Comparison of ENCODE assay signal across 1 cellular context in the genomic region with DNA sequence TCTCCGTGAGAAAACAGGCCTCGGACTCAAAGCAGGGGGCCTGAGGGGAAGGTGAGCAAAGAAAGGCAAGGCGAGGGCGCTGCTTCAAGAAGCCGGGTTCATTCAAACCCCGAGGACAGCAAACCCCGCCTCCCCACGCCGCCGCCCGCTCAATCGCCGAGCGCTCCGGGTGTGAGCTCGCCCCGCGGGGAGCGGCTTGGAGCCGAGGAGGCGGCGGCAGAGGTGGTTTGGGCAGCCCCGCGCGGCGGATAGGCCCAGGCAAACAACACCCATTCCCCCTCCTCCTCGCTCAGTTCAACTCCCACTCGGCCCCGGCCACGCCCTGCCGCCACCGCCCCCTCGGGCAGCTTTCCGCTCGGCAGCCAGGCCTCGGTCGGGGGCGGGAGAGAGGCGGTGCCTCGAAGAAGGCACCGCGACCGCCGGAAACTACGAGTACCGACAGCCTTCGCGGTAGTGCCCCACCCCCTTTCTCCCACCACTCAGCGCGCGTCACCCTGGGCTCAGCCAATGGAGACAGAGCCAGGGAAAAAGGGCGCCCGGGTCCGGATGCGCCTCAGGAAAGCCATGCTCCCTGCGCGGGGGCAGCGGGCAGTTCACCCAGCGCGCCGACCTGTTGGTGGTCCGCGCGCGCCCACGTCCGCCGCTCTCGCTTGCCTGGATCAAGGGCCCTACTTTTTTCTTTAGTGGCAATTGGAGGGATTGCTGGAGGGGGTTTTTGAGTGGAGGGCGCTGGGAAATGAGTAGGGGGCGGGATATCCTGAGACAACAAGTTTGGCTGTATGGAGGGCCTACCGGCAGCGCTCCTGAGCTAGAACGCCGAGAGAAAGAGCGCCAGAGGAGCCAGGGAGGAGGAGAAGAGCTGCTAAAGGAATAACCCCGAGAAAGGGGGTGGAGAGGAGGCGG.
TF ChIP-seq lines count a peak whose summit lies in the region.

No MANE protein-coding gene starts in this region.

TF ChIP-seq in K562, 482 proteins besides CTCF, POLR2A, EP300 and RAD21 (continued from another document and continues in another):
- TF ChIP-seq, protein P1, sequence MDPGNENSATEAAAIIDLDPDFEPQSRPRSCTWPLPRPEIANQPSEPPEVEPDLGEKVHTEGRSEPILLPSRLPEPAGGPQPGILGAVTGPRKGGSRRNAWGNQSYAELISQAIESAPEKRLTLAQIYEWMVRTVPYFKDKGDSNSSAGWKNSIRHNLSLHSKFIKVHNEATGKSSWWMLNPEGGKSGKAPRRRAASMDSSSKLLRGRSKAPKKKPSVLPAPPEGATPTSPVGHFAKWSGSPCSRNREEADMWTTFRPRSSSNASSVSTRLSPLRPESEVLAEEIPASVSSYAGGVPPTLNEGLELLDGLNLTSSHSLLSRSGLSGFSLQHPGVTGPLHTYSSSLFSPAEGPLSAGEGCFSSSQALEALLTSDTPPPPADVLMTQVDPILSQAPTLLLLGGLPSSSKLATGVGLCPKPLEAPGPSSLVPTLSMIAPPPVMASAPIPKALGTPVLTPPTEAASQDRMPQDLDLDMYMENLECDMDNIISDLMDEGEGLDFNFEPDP (CRISPR knock-in tag; IDR thresholded peaks at IDR 0.05): no peak
- TF ChIP-seq, protein P2, sequence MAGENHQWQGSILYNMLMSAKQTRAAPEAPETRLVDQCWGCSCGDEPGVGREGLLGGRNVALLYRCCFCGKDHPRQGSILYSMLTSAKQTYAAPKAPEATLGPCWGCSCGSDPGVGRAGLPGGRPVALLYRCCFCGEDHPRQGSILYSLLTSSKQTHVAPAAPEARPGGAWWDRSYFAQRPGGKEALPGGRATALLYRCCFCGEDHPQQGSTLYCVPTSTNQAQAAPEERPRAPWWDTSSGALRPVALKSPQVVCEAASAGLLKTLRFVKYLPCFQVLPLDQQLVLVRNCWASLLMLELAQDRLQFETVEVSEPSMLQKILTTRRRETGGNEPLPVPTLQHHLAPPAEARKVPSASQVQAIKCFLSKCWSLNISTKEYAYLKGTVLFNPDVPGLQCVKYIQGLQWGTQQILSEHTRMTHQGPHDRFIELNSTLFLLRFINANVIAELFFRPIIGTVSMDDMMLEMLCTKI (IDR thresholded peaks at IDR 0.05; ENCODE audit: partially characterized antibody): no peak
- TF ChIP-seq ZNF561 (CRISPR knock-in tag; conservative IDR thresholded peaks at IDR 0.05) (no peak), ZNF121 (CRISPR knock-in tag; conservative IDR thresholded peaks at IDR 0.05) (no peak), CSDE1 (IDR thresholded peaks at IDR 0.05) (no peak), ZNF551 (CRISPR knock-in tag; IDR thresholded peaks at IDR 0.05) (no peak), ZSCAN32 (CRISPR knock-in tag; IDR thresholded peaks at IDR 0.05) (no peak), ATF1 (CRISPR knock-in tag; IDR thresholded peaks at IDR 0.05) (no peak; the same call in 1 of the 2 replicates), ATF1 (tag; IDR thresholded peaks at IDR 0.05) (peak; percentile 94), WHSC1 (IDR thresholded peaks at IDR 0.05; ENCODE audit: low read length) (no peak), SNIP1 (IDR thresholded peaks at IDR 0.05; ENCODE audit: low read depth) (no peak), ATF7 (IDR thresholded peaks at IDR 0.05) (peak; percentile 61; the same call in 1 of the 2 replicates), ZNF134 (CRISPR knock-in tag; conservative IDR thresholded peaks at IDR 0.05) (no peak), NBN (IDR thresholded peaks at IDR 0.05; ENCODE audit: low read depth) (no peak), MAZ (CRISPR knock-in tag; conservative IDR thresholded peaks at IDR 0.05 in 1 of 2, IDR thresholded peaks at IDR 0.05 in 1 of 2) (peak in 1 of 2 experiments; percentile 44; a peak in 3 of 4 replicates), RBM17 (IDR thresholded peaks at IDR 0.05; ENCODE audit: borderline replicate concordance, low read depth, low read length) (no peak), ZBED1 (IDR thresholded peaks at IDR 0.05) (no peak), CHD2 (IDR thresholded peaks at IDR 0.05; ENCODE audit: low read depth, low read length) (no peak; the same call in 1 of the 2 replicates), ZBTB7A (IDR thresholded peaks at IDR 0.05; ENCODE audit: borderline replicate concordance, control insufficient read depth, low read depth, low read length) (peak; percentile 46; the same call in 1 of the 2 replicates), GATAD2A (IDR thresholded peaks at IDR 0.05) (no peak), MEIS2 (IDR thresholded peaks at IDR 0.05; ENCODE audit: partially characterized antibody) (no peak), KDM2B (CRISPR knock-in tag; IDR thresholded peaks at IDR 0.05) (no peak), COPS2 (conservative IDR thresholded peaks at IDR 0.05) (no peak), NCOA1 (IDR thresholded peaks at IDR 0.05; ENCODE audit: low read depth) (no peak), CBX2 (IDR thresholded peaks at IDR 0.05; ENCODE audit: insufficient read depth, low read length, poor library complexity, severe bottlenecking) (no peak), KLF16 (IDR thresholded peaks at IDR 0.05) (0 out of 2 replicates have a peak, but pooled peaks have one; percentile 10), CHD4 (IDR thresholded peaks at IDR 0.05; ENCODE audit: insufficient read depth, insufficient replicate concordance, low read depth, low read length, poor library complexity, severe bottlenecking) (no peak), TEAD1 (CRISPR knock-in tag; IDR thresholded peaks at IDR 0.05) (peak in 1 of 2 experiments; percentile 34; a peak in 1 of 4 replicates), HDAC1 (IDR thresholded peaks at IDR 0.05) (peak; percentile 20 to 95; a peak in 2 of 4 replicates), SMARCC2 (IDR thresholded peaks at IDR 0.05; ENCODE audit: low read depth) (no peak), ZNF316 (IDR thresholded peaks at IDR 0.05) (no peak), ZNF384 (IDR thresholded peaks at IDR 0.05; ENCODE audit: low read depth, low read length) (no peak), PURB (CRISPR knock-in tag; IDR thresholded peaks at IDR 0.05; ENCODE audit: low read depth) (no peak), ZNF24 (IDR thresholded peaks at IDR 0.05) (no peak), HCFC1 (IDR thresholded peaks at IDR 0.05; ENCODE audit: low read depth, low read length) (peak; percentile 94), EWSR1 (IDR thresholded peaks at IDR 0.05; ENCODE audit: borderline replicate concordance, low read depth, partially characterized antibody) (no peak), ZNF445 (CRISPR knock-in tag; IDR thresholded peaks at IDR 0.05; ENCODE audit: low read depth) (no peak), GTF2A2 (tag; IDR thresholded peaks at IDR 0.05) (no peak), ZNF354B (CRISPR knock-in tag; IDR thresholded peaks at IDR 0.05) (no peak), KDM5B (IDR thresholded peaks at IDR 0.05; ENCODE audit: insufficient replicate concordance, low read depth, low read length) (peak; percentile 86), PRPF4 (IDR thresholded peaks at IDR 0.05; ENCODE audit: insufficient read depth, low read depth, low read length, poor library complexity, severe bottlenecking) (peak; percentile 29), TRIM28 (IDR thresholded peaks at IDR 0.05) (no peak)
- TF ChIP-seq, protein P3, sequence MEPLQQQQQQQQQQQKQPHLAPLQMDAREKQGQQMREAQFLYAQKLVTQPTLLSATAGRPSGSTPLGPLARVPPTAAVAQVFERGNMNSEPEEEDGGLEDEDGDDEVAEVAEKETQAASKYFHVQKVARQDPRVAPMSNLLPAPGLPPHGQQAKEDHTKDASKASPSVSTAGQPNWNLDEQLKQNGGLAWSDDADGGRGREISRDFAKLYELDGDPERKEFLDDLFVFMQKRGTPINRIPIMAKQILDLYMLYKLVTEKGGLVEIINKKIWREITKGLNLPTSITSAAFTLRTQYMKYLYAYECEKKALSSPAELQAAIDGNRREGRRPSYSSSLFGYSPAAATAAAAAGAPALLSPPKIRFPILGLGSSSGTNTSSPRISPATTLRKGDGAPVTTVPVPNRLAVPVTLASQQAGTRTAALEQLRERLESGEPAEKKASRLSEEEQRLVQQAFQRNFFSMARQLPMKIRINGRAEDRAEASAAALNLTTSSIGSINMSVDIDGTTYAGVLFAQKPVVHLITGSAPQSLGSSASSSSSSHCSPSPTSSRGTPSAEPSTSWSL (CRISPR knock-in tag; IDR thresholded peaks at IDR 0.05; ENCODE audit: borderline replicate concordance): no peak
- TF ChIP-seq, protein P4, sequence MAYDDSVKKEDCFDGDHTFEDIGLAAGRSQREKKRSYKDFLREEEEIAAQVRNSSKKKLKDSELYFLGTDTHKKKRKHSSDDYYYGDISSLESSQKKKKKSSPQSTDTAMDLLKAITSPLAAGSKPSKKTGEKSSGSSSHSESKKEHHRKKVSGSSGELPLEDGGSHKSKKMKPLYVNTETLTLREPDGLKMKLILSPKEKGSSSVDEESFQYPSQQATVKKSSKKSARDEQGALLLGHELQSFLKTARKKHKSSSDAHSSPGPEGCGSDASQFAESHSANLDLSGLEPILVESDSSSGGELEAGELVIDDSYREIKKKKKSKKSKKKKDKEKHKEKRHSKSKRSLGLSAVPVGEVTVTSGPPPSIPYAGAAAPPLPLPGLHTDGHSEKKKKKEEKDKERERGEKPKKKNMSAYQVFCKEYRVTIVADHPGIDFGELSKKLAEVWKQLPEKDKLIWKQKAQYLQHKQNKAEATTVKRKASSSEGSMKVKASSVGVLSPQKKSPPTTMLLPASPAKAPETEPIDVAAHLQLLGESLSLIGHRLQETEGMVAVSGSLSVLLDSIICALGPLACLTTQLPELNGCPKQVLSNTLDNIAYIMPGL (CRISPR knock-in tag; IDR thresholded peaks at IDR 0.05): no peak
- TF ChIP-seq, protein P5, sequence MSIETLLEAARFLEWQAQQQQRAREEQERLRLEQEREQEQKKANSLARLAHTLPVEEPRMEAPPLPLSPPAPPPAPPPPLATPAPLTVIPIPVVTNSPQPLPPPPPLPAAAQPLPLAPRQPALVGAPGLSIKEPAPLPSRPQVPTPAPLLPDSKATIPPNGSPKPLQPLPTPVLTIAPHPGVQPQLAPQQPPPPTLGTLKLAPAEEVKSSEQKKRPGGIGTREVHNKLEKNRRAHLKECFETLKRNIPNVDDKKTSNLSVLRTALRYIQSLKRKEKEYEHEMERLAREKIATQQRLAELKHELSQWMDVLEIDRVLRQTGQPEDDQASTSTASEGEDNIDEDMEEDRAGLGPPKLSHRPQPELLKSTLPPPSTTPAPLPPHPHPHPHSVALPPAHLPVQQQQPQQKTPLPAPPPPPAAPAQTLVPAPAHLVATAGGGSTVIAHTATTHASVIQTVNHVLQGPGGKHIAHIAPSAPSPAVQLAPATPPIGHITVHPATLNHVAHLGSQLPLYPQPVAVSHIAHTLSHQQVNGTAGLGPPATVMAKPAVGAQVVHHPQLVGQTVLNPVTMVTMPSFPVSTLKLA (conservative IDR thresholded peaks at IDR 0.05): peak; percentile 79 to 91
- TF ChIP-seq, protein P6, sequence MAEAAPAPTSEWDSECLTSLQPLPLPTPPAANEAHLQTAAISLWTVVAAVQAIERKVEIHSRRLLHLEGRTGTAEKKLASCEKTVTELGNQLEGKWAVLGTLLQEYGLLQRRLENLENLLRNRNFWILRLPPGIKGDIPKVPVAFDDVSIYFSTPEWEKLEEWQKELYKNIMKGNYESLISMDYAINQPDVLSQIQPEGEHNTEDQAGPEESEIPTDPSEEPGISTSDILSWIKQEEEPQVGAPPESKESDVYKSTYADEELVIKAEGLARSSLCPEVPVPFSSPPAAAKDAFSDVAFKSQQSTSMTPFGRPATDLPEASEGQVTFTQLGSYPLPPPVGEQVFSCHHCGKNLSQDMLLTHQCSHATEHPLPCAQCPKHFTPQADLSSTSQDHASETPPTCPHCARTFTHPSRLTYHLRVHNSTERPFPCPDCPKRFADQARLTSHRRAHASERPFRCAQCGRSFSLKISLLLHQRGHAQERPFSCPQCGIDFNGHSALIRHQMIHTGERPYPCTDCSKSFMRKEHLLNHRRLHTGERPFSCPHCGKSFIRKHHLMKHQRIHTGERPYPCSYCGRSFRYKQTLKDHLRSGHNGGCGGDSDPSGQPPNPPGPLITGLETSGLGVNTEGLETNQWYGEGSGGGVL (CRISPR knock-in tag; IDR thresholded peaks at IDR 0.05): no peak
- TF ChIP-seq, protein P7, sequence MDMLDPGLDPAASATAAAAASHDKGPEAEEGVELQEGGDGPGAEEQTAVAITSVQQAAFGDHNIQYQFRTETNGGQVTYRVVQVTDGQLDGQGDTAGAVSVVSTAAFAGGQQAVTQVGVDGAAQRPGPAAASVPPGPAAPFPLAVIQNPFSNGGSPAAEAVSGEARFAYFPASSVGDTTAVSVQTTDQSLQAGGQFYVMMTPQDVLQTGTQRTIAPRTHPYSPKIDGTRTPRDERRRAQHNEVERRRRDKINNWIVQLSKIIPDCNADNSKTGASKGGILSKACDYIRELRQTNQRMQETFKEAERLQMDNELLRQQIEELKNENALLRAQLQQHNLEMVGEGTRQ (CRISPR knock-in tag; IDR thresholded peaks at IDR 0.05): no peak
- TF ChIP-seq, protein P8, sequence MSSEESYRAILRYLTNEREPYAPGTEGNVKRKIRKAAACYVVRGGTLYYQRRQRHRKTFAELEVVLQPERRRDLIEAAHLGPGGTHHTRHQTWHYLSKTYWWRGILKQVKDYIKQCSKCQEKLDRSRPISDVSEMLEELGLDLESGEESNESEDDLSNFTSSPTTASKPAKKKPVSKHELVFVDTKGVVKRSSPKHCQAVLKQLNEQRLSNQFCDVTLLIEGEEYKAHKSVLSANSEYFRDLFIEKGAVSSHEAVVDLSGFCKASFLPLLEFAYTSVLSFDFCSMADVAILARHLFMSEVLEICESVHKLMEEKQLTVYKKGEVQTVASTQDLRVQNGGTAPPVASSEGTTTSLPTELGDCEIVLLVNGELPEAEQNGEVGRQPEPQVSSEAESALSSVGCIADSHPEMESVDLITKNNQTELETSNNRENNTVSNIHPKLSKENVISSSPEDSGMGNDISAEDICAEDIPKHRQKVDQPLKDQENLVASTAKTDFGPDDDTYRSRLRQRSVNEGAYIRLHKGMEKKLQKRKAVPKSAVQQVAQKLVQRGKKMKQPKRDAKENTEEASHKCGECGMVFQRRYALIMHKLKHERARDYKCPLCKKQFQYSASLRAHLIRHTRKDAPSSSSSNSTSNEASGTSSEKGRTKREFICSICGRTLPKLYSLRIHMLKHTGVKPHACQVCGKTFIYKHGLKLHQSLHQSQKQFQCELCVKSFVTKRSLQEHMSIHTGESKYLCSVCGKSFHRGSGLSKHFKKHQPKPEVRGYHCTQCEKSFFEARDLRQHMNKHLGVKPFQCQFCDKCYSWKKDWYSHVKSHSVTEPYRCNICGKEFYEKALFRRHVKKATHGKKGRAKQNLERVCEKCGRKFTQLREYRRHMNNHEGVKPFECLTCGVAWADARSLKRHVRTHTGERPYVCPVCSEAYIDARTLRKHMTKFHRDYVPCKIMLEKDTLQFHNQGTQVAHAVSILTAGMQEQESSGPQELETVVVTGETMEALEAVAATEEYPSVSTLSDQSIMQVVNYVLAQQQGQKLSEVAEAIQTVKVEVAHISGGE (CRISPR knock-in tag; IDR thresholded peaks at IDR 0.05): no peak
- TF ChIP-seq, protein P9, sequence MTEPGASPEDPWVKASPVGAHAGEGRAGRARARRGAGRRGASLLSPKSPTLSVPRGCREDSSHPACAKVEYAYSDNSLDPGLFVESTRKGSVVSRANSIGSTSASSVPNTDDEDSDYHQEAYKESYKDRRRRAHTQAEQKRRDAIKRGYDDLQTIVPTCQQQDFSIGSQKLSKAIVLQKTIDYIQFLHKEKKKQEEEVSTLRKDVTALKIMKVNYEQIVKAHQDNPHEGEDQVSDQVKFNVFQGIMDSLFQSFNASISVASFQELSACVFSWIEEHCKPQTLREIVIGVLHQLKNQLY (CRISPR knock-in tag; conservative IDR thresholded peaks at IDR 0.05): no peak
- TF ChIP-seq, protein P10, sequence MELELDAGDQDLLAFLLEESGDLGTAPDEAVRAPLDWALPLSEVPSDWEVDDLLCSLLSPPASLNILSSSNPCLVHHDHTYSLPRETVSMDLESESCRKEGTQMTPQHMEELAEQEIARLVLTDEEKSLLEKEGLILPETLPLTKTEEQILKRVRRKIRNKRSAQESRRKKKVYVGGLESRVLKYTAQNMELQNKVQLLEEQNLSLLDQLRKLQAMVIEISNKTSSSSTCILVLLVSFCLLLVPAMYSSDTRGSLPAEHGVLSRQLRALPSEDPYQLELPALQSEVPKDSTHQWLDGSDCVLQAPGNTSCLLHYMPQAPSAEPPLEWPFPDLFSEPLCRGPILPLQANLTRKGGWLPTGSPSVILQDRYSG (tag; conservative IDR thresholded peaks at IDR 0.05; ENCODE audit: low read depth): no peak
